In the genomic region with DNA sequence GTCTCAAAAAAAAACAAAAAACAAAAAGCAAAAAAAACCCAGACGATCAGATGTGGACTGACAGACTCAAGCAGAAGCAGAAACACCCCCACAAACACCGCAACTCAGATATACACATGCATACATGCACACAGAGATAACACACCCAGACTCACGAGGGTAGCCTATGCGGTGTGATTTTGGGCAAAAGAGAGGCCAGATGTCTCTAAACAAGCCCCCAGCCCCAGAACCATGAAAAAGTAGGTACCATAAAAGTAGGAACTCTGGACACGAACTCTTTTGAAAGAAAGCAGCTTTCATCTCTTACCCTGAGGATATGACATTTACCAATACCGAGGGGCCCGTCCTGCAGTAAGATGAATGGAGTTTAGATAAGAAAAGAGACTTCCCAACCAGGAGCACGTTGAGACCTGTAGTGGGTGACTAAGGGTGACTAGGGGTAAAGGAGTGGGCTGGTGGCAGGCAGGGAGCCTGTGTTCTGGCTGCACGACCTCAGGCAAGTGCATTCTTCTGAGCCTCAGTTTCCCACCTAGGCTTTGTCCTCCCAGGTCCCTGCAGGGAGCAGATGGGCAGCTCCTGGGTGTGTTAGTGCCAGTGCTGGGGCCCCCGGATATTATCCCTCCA, we compare ENCODE assay signal across 13 cellular contexts. TPM values are rescaled to one million over a fixed set of nuclear protein-coding genes. Genes with fewer than 3 reads are reported as not detected.
A peak's percentile ranks its signal among the peaks of the same experiment; 100 is the strongest.
DNase-seq lines count a peak whose midpoint lies in the region; ATAC-seq and TF ChIP-seq lines count a peak whose summit lies in the region.
"Had no signal": no experiment of that assay in that cellular context is flagged by ENCODE, and none has a peak within 500 bp of the region (broad histone marks: within the 10 kb centered on the region; RNA-seq: fewer than 3 reads in every experiment).

No MANE protein-coding gene starts in this region.

- H3K9me3 ChIP-seq in muscle layer of colon (ENCODE audit: low read length) (no peaks in the 10 kb centered on the region), upper lobe of left lung (no peaks in the 10 kb centered on the region), MM.1S (replicated peaks; ENCODE audit: insufficient read depth, low read length) (no peaks in the 10 kb centered on the region)

- POLR2A ChIA-PET in activated naive CD8-positive, alpha-beta T cell treated with anti-CD3 and anti-CD28 coated beads, Interleukin-2, amount 10 ng/mL, durations not matched to agents 7 days and 5 days (lab: Charles Lee): no interaction called here

- no peaks in the 10 kb centered on the region for H3K4me1 Mint-ChIP-seq in activated naive CD8-positive, alpha-beta T cell treated with anti-CD3 and anti-CD28 coated beads, Interleukin-2, amount 10 ng/mL, durations not matched to agents 7 days and 5 days
- peaks cover 2% of the 10 kb centered on the region for H3K4me1 Mint-ChIP-seq in activated naive CD8-positive, alpha-beta T cell treated with anti-CD3 and anti-CD28 coated beads for 36 hours
- H3K4me1 Mint-ChIP-seq in chondrocyte (ENCODE audit: low read depth): peaks cover 44% of the 10 kb centered on the region

- H3K9me3 Mint-ChIP-seq in activated naive CD8-positive, alpha-beta T cell treated with anti-CD3 and anti-CD28 coated beads, Interleukin-2, amount 10 ng/mL, durations not matched to agents 7 days and 5 days: no peaks in the 10 kb centered on the region
- no peaks in the 10 kb centered on the region for H3K9me3 Mint-ChIP-seq in activated naive CD8-positive, alpha-beta T cell treated with anti-CD3 and anti-CD28 coated beads for 36 hours
- H3K9me3 Mint-ChIP-seq in chondrocyte (ENCODE audit: low read depth): no peaks in the 10 kb centered on the region
- H3K9me3 Mint-ChIP-seq: stimulated activated memory B cell treated with anti-CD40 and anti-IgM and Interleukin-4, amounts not matched to agents 10 μg/mL and 1 μg/mL and 100 μg/mL, for 72 hours had no signal

- H3K9ac ChIP-seq in muscle layer of colon (ENCODE audit: low read length): no peak overlapping the region
- H3K9ac ChIP-seq in MM.1S (ENCODE audit: low read length): no peak overlapping the region

- WGBS in upper lobe of left lung, 2 donors: 53 to 57% methylated on average over 9 to 10 of the region's 10 CpGs

- TF ChIP-seq POLR2A in upper lobe of left lung (IDR thresholded peaks at IDR 0.05): no peak

- H4K20me1 ChIP-seq in MM.1S (ENCODE audit: insufficient read depth, low read length): no peaks in the 10 kb centered on the region

- peaks cover 9% of the 10 kb centered on the region for H3K27me3 Mint-ChIP-seq in activated naive CD8-positive, alpha-beta T cell treated with anti-CD3 and anti-CD28 coated beads, Interleukin-2, amount 10 ng/mL, durations not matched to agents 7 days and 5 days
- peaks cover 11% of the 10 kb centered on the region for H3K27me3 Mint-ChIP-seq in activated naive CD8-positive, alpha-beta T cell treated with anti-CD3 and anti-CD28 coated beads for 36 hours
- H3K27me3 Mint-ChIP-seq in chondrocyte (ENCODE audit: low read depth): no peaks in the 10 kb centered on the region

- TF ChIP-seq EP300 in upper lobe of left lung (IDR thresholded peaks at IDR 0.05): no peak

- no peaks in the 10 kb centered on the region for H3K9me2 ChIP-seq in MM.1S (replicated peaks; ENCODE audit: insufficient read depth, low read length)

- no peak overlapping the region for H3K4me3 Mint-ChIP-seq in activated naive CD8-positive, alpha-beta T cell treated with anti-CD3 and anti-CD28 coated beads, Interleukin-2, amount 10 ng/mL, durations not matched to agents 7 days and 5 days
- no peak overlapping the region for H3K4me3 Mint-ChIP-seq in activated naive CD8-positive, alpha-beta T cell treated with anti-CD3 and anti-CD28 coated beads for 36 hours
- H3K4me3 Mint-ChIP-seq in chondrocyte (ENCODE audit: unreplicated experiment): no peak overlapping the region
- H3K4me3 Mint-ChIP-seq: stimulated activated memory B cell treated with anti-CD40 and anti-IgM and Interleukin-4, amounts not matched to agents 10 μg/mL and 1 μg/mL and 100 μg/mL, for 72 hours had no signal

- H3K4me3 ChIP-seq in muscle layer of colon (ENCODE audit: low read depth in 1 of 2, low read length in 2 of 2): no peak overlapping the region
- no peak overlapping the region for H3K4me3 ChIP-seq in upper lobe of left lung
- H3K4me3 ChIP-seq in MM.1S (ENCODE audit: low read length): no peak overlapping the region

- no peaks in the 10 kb centered on the region for H3F3A ChIP-seq in MM.1S (ENCODE audit: insufficient read depth, low read length)

- peak overlapping the region; percentile 27 for H3K27ac Mint-ChIP-seq in activated naive CD8-positive, alpha-beta T cell treated with anti-CD3 and anti-CD28 coated beads, Interleukin-2, amount 10 ng/mL, durations not matched to agents 7 days and 5 days
- no peak overlapping the region for H3K27ac Mint-ChIP-seq in activated naive CD8-positive, alpha-beta T cell treated with anti-CD3 and anti-CD28 coated beads for 36 hours
- peak overlapping the region; percentile 83 for H3K27ac Mint-ChIP-seq in chondrocyte (ENCODE audit: unreplicated experiment)
- H3K27ac Mint-ChIP-seq: stimulated activated memory B cell treated with anti-CD40 and anti-IgM and Interleukin-4, amounts not matched to agents 10 μg/mL and 1 μg/mL and 100 μg/mL, for 72 hours had no signal

- H3K4me2 ChIP-seq in MM.1S (ENCODE audit: low read depth, low read length): no peak overlapping the region

- H3K36me3 Mint-ChIP-seq in activated naive CD8-positive, alpha-beta T cell treated with anti-CD3 and anti-CD28 coated beads, Interleukin-2, amount 10 ng/mL, durations not matched to agents 7 days and 5 days: no peaks in the 10 kb centered on the region
- no peaks in the 10 kb centered on the region for H3K36me3 Mint-ChIP-seq in activated naive CD8-positive, alpha-beta T cell treated with anti-CD3 and anti-CD28 coated beads for 36 hours
- no peaks in the 10 kb centered on the region for H3K36me3 Mint-ChIP-seq in chondrocyte (ENCODE audit: low read depth)
- H3K36me3 Mint-ChIP-seq: stimulated activated memory B cell treated with anti-CD40 and anti-IgM and Interleukin-4, amounts not matched to agents 10 μg/mL and 1 μg/mL and 100 μg/mL, for 72 hours had no signal

- peak overlapping the region; percentile 99 for H3K27ac ChIP-seq in muscle layer of colon (ENCODE audit: low read depth, low read length)
- H3K27ac ChIP-seq in upper lobe of left lung: peak overlapping the region; percentile 80 to 91 (median 88)
- H3K27ac ChIP-seq in MM.1S (ENCODE audit: low read length): no peak overlapping the region

- no peak for DNase-seq in activated naive CD8-positive, alpha-beta T cell treated with anti-CD3 and anti-CD28 coated beads, Interleukin-2, amount 10 ng/mL, durations not matched to agents 7 days and 5 days
- no peak for DNase-seq in activated naive CD8-positive, alpha-beta T cell treated with anti-CD3 and anti-CD28 coated beads for 36 hours
- DNase-seq in chondrocyte (ENCODE audit: low spot score): no peak
- DNase-seq in upper lobe of left lung: no peak
- DNase-seq in NCI-H526 treated with DMSO at 0.1 percent for 48 hours (lab: John Stamatoyannopoulos, UW): no peak
- no peak for DNase-seq in MM.1S
- DNase-seq: MV-4-11; stimulated activated CD4-positive, alpha-beta T cell treated with anti-CD3 and anti-CD28 coated beads, Interleukin-15, amount 100 ng/mL, for 24 hours had no signal

- H3K4me1 ChIP-seq in muscle layer of colon (ENCODE audit: insufficient read depth, low read length) (peaks cover 33% of the 10 kb centered on the region), upper lobe of left lung (peaks cover 38 to 68% (median 53%) of the 10 kb centered on the region in 4 donors), MM.1S (ENCODE audit: low read length) (no peaks in the 10 kb centered on the region)

- no peaks in the 10 kb centered on the region for H3K79me2 ChIP-seq in MM.1S (ENCODE audit: low read length)

- no peak overlapping the region for H2AFZ ChIP-seq in MM.1S (ENCODE audit: low read length)

- no peak for ATAC-seq in activated naive CD8-positive, alpha-beta T cell treated with anti-CD3 and anti-CD28 coated beads, Interleukin-2, amount 10 ng/mL, durations not matched to agents 7 days and 5 days (ENCODE audit: low read depth)
- no peak for ATAC-seq in upper lobe of left lung (ENCODE audit: low FRiP score in 2 of 2)
- ATAC-seq in HG03439 (IDR thresholded peaks at IDR 0.05; ENCODE audit: unreplicated experiment): no peak
- ATAC-seq: stimulated activated memory B cell treated with anti-CD40 and anti-IgM and Interleukin-4, amounts not matched to agents 10 μg/mL and 1 μg/mL and 100 μg/mL, for 72 hours had no signal

- H3K36me3 ChIP-seq in muscle layer of colon (ENCODE audit: insufficient read depth, low read length): no peaks in the 10 kb centered on the region
- H3K36me3 ChIP-seq in upper lobe of left lung: no peaks in the 10 kb centered on the region
- no peaks in the 10 kb centered on the region for H3K36me3 ChIP-seq in MM.1S (replicated peaks; ENCODE audit: insufficient read depth, low read length)

- no peaks in the 10 kb centered on the region for H3K27me3 ChIP-seq in muscle layer of colon (ENCODE audit: control insufficient read depth in 1 of 2, insufficient read depth in 2 of 2, low read length in 2 of 2)
- H3K27me3 ChIP-seq in upper lobe of left lung: no peaks in the 10 kb centered on the region
- H3K27me3 ChIP-seq in MM.1S (replicated peaks; ENCODE audit: insufficient read depth, low read length): peaks cover 6% of the 10 kb centered on the region

- TF ChIP-seq CTCF in chondrocyte (IDR thresholded peaks at IDR 0.05) (no peak), upper lobe of left lung (IDR thresholded peaks at IDR 0.05) (no peak), MM.1S (IDR thresholded peaks at IDR 0.05; ENCODE audit: low read length) (no peak)

RNA-seq across cellular contexts. Expression of a gene that starts 1.5 kb away (rescaled TPM):
- not detected for total RNA-seq in activated naive CD8-positive, alpha-beta T cell treated with anti-CD3 and anti-CD28 coated beads, Interleukin-2, amount 10 ng/mL, durations not matched to agents 7 days and 5 days
- not detected for total RNA-seq in activated naive CD8-positive, alpha-beta T cell treated with anti-CD3 and anti-CD28 coated beads for 36 hours
- total RNA-seq in chondrocyte (4.7 to 154 TPM (median 147 TPM) in 3 replicates), upper lobe of left lung (100 to 1,000 TPM in 3 of 6 donors, 10 to 100 TPM in 3; 71.3 to 191 (median 120) TPM)
- total RNA-seq: T-helper 1 cell treated with Interleukin-12 subunit alpha and Interleukin-12 subunit beta and Interleukin-4 antibody, amounts not matched to agents 30 ng/mL and 1 ng/mL, for 36 hours had no signal

RNA-seq across cellular contexts. Expression of a gene that starts 42.6 kb away (rescaled TPM):
- not detected for total RNA-seq in activated naive CD8-positive, alpha-beta T cell treated with anti-CD3 and anti-CD28 coated beads, Interleukin-2, amount 10 ng/mL, durations not matched to agents 7 days and 5 days
- total RNA-seq in activated naive CD8-positive, alpha-beta T cell treated with anti-CD3 and anti-CD28 coated beads for 36 hours: not detected
- total RNA-seq in chondrocyte (0.21 to 0.45 TPM in 2 of 3 replicates, not detected in the other), upper lobe of left lung (1 to 10 TPM in 1 of 6 donors, not detected in 5; 2.1 TPM)
- total RNA-seq: H7; T-helper 1 cell treated with Interleukin-12 subunit alpha and Interleukin-12 subunit beta and Interleukin-4 antibody, amounts not matched to agents 30 ng/mL and 1 ng/mL, for 36 hours had no signal
